Comparison of ENCODE assay signal across 21 cellular contexts in the genomic region with DNA sequence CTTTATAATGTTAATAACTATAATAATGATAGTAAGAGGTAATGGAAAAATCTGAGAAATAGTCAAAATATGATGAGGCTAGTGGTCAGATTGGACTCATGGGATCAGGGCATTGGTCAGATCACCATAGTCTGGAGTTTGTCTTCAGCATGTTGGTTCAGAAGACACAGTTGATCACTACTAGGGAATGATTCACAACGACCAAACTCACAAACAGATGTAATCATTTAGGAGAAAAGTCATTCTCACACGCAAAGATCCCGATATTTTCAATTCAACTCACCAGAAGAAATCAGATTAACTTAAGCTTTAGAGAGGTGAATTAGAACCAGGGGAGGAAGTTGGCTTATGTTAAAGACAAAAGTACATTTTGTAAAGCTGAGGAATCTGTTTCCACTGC.
"Had no signal": no experiment of that assay in that cellular context is flagged by ENCODE, and none has a peak within 500 bp of the region (broad histone marks: within the 10 kb centered on the region; RNA-seq: fewer than 3 reads in every experiment).

No MANE protein-coding gene starts in this region.

- H3K9ac ChIP-seq: neural progenitor cell, parathyroid adenoma had no signal

- DNase-seq: dorsolateral prefrontal cortex; effector CD8-positive, alpha-beta T cell; endodermal cell; gastrocnemius medialis; head of caudate nucleus; kidney; midbrain; naive thymus-derived CD4-positive, alpha-beta T cell; right lobe of liver; small intestine; stimulated activated CD4-positive, alpha-beta T cell treated with anti-CD3 and anti-CD28 coated beads, Interleukin-15, amount 100 ng/mL, for 24 hours; stimulated activated CD4-positive, alpha-beta T cell treated with anti-CD3 and anti-CD28 coated beads, Interleukin-2, amount 100 ng/mL, for 48 hours; stimulated activated naive B cell treated with anti-CD40 and anti-IgM and Interleukin-4, amounts not matched to agents 10 μg/mL and 1 μg/mL and 100 μg/mL, for 72 hours; testis; tibial artery had no signal

- H3K27me3 ChIP-seq: dorsolateral prefrontal cortex, gastrocnemius medialis, neural progenitor cell, right lobe of liver, testis, tibial artery had no signal

- H3K36me3 ChIP-seq: gastrocnemius medialis, neural progenitor cell, right lobe of liver, tibial artery had no signal

- H3K4me3 ChIP-seq: dorsolateral prefrontal cortex, gastrocnemius medialis, lung, neural progenitor cell, right lobe of liver, testis, tibial artery had no signal

- H3K4me1 ChIP-seq: gastrocnemius medialis, neural progenitor cell, parathyroid adenoma, right lobe of liver, testis, tibial artery had no signal

- ATAC-seq: esophagus mucosa; gastrocnemius medialis; left lobe of liver; naive thymus-derived CD4-positive, alpha-beta T cell; right lobe of liver; stimulated activated naive B cell treated with anti-CD40 and anti-IgM and Interleukin-4, amounts not matched to agents 10 μg/mL and 1 μg/mL and 100 μg/mL, for 72 hours had no signal

- H3K9me3 ChIP-seq: gastrocnemius medialis, right lobe of liver, testis, tibial artery had no signal

- FAIRE-seq: colon, kidney, small intestine had no signal
